In the genomic region with DNA sequence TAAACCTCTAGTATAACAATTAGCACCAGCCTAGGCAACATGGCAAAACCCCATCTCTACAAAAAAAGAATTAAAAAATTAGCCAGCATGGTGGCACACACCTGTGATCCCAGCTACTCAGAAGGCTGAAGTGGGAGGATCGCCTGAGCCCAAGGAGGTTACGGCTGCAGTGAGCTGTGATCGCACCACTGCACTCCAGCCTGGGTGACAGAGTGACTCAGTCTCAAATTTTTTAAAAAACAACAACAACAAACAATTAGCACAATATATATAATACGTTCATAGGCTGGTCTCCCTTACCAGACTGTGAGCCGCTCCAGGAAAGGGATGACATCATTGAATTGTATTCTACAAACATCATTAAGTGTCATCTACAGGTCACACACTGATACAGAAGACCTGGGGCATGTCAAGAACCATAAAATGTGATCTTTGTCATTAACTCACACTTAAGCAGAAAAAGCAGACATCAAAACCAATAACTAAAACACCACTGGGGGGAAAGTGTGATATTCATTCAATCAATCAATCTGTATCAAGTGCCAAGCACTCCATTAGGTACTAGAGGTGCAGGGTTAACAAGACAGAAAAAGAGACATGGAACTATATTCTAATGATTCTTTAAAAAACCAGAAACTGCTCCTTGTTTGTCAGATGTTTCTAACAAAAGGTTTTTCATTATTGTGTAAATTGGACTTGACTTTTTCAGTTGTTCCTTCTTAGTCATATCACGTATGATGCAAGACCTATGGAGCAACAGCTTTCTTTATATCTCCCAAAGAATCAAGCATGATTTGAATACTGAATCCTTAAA, we compare ENCODE assay signal across 10 cellular contexts. TPM values are rescaled to one million over a fixed set of nuclear protein-coding genes. Genes with fewer than 3 reads are reported as not detected.
A peak's percentile ranks its signal among the peaks of the same experiment; 100 is the strongest.
DNase-seq lines count a peak whose midpoint lies in the region; ATAC-seq and TF ChIP-seq lines count a peak whose summit lies in the region.
"Had no signal": no experiment of that assay in that cellular context is flagged by ENCODE, and none has a peak within 500 bp of the region (broad histone marks: within the 10 kb centered on the region; RNA-seq: fewer than 3 reads in every experiment).

No MANE protein-coding gene starts in this region.

- no peaks in the 10 kb centered on the region for H3K9me3 ChIP-seq in SK-N-MC (ENCODE audit: low read depth, low read length)
- H3K9me3 ChIP-seq in Karpas-422 (ENCODE audit: low read length), result no peaks in the 10 kb centered on the region

- DNase-seq in activated CD8-positive, alpha-beta T cell treated with anti-CD3 and anti-CD28 coated beads for 36 hours, result no peak
- no peak for DNase-seq in activated CD8-positive, alpha-beta T cell treated with anti-CD3 and anti-CD28 coated beads, Interleukin-2, amount 10 ng/mL, durations not matched to agents 7 days and 5 days
- no peak for DNase-seq in SK-N-MC (ENCODE audit: low read depth, low spot score)
- DNase-seq in fibroblast of peridontal ligament (ENCODE audit: extremely low read depth), result peak; percentile 87
- DNase-seq in type B pancreatic cell (ENCODE audit: extremely low spot score, unreplicated experiment), result no peak
- DNase-seq in Karpas-422, result no peak

- H3K4me1 ChIP-seq in Karpas-422 (ENCODE audit: low read length), result no peaks in the 10 kb centered on the region

- POLR2A ChIA-PET in activated CD8-positive, alpha-beta T cell treated with anti-CD3 and anti-CD28 coated beads for 36 hours (lab: Charles Lee), result interaction anchor here (2.1 kb wide), 1 partner anchor 10 kb away, joined by 10 read pairs; no protein-coding TSS in a partner anchor
- POLR2A ChIA-PET in activated CD8-positive, alpha-beta T cell treated with anti-CD3 and anti-CD28 coated beads, Interleukin-2, amount 10 ng/mL, durations not matched to agents 7 days and 5 days (lab: Charles Lee), result no interaction called here

- no peaks in the 10 kb centered on the region for H3K79me2 ChIP-seq in Karpas-422 (ENCODE audit: low read length)

- H3K27me3 ChIP-seq in Karpas-422 (ENCODE audit: low read length), result no peaks in the 10 kb centered on the region
- H3K27me3 ChIP-seq: cardiac muscle cell had no signal

- intact Hi-C loops in activated CD8-positive, alpha-beta T cell treated with anti-CD3 and anti-CD28 coated beads for 36 hours (cut with micrococcal nuclease), result no loop called here

- H3K9me2 ChIP-seq in Karpas-422 (replicated peaks; ENCODE audit: insufficient read depth, low read length), result no peaks in the 10 kb centered on the region

- no peaks in the 10 kb centered on the region for H3K27me3 Mint-ChIP-seq in activated CD8-positive, alpha-beta T cell treated with anti-CD3 and anti-CD28 coated beads for 36 hours
- no peaks in the 10 kb centered on the region for H3K27me3 Mint-ChIP-seq in activated CD8-positive, alpha-beta T cell treated with anti-CD3 and anti-CD28 coated beads, Interleukin-2, amount 10 ng/mL, durations not matched to agents 7 days and 5 days (ENCODE audit: low read depth)
- H3K27me3 Mint-ChIP-seq in type B pancreatic cell, result no peaks in the 10 kb centered on the region

- peaks cover 3% of the 10 kb centered on the region for H3K9me3 Mint-ChIP-seq in activated CD8-positive, alpha-beta T cell treated with anti-CD3 and anti-CD28 coated beads for 36 hours
- no peaks in the 10 kb centered on the region for H3K9me3 Mint-ChIP-seq in activated CD8-positive, alpha-beta T cell treated with anti-CD3 and anti-CD28 coated beads, Interleukin-2, amount 10 ng/mL, durations not matched to agents 7 days and 5 days (ENCODE audit: insufficient read depth)
- peaks cover 5% of the 10 kb centered on the region for H3K9me3 Mint-ChIP-seq in type B pancreatic cell
- H3K9me3 Mint-ChIP-seq: nephron had no signal

- H3K36me3 ChIP-seq in SK-N-MC (ENCODE audit: insufficient read depth, low read length) (no peaks in the 10 kb centered on the region; the same call in 1 of the 2 replicates), Karpas-422 (ENCODE audit: insufficient read depth, low read length) (no peaks in the 10 kb centered on the region)
- H3K36me3 ChIP-seq: cardiac muscle cell had no signal

- TF ChIP-seq CTCF in activated CD8-positive, alpha-beta T cell treated with anti-CD3 and anti-CD28 coated beads for 36 hours (IDR thresholded peaks at IDR 0.05), result no peak
- no peak for TF ChIP-seq CTCF in type B pancreatic cell (conservative IDR thresholded peaks at IDR 0.05)

- H3K4me3 ChIP-seq in SK-N-MC, result peak overlapping the region; percentile 4; the same call in 1 of the 2 replicates
- H3K4me3 ChIP-seq in Karpas-422 (ENCODE audit: low read length), result no peak overlapping the region
- H3K4me3 ChIP-seq: cardiac muscle cell had no signal

- H2AFZ ChIP-seq in Karpas-422 (ENCODE audit: low read length), result no peak overlapping the region

- ATAC-seq in activated CD8-positive, alpha-beta T cell treated with anti-CD3 and anti-CD28 coated beads for 36 hours, result no peak
- ATAC-seq in activated CD8-positive, alpha-beta T cell treated with anti-CD3 and anti-CD28 coated beads, Interleukin-2, amount 10 ng/mL, durations not matched to agents 7 days and 5 days, result no peak
- ATAC-seq in GM21526 (IDR thresholded peaks at IDR 0.05; ENCODE audit: low FRiP score, unreplicated experiment) (no peak), HG02973 (IDR thresholded peaks at IDR 0.05; ENCODE audit: unreplicated experiment) (no peak)

- no peak overlapping the region for H3K9ac ChIP-seq in SK-N-MC (ENCODE audit: insufficient read length)
- no peak overlapping the region for H3K9ac ChIP-seq in Karpas-422 (ENCODE audit: low read length)

- H3K27ac ChIP-seq in SK-N-MC (peak overlapping the region; percentile 69), Karpas-422 (ENCODE audit: low read length) (no peak overlapping the region)
- H3K27ac ChIP-seq: cardiac muscle cell had no signal

- H3K4me3 Mint-ChIP-seq in activated CD8-positive, alpha-beta T cell treated with anti-CD3 and anti-CD28 coated beads for 36 hours, result no peak overlapping the region
- no peak overlapping the region for H3K4me3 Mint-ChIP-seq in activated CD8-positive, alpha-beta T cell treated with anti-CD3 and anti-CD28 coated beads, Interleukin-2, amount 10 ng/mL, durations not matched to agents 7 days and 5 days
- H3K4me3 Mint-ChIP-seq in type B pancreatic cell, result no peak overlapping the region
- H3K4me3 Mint-ChIP-seq: nephron had no signal

- H3K4me2 ChIP-seq in Karpas-422 (ENCODE audit: low read depth, low read length, poor library complexity, severe bottlenecking), result no peak overlapping the region

- H3K36me3 Mint-ChIP-seq in activated CD8-positive, alpha-beta T cell treated with anti-CD3 and anti-CD28 coated beads for 36 hours (ENCODE audit: low read depth), result peaks cover 2% of the 10 kb centered on the region
- H3K36me3 Mint-ChIP-seq in activated CD8-positive, alpha-beta T cell treated with anti-CD3 and anti-CD28 coated beads, Interleukin-2, amount 10 ng/mL, durations not matched to agents 7 days and 5 days (ENCODE audit: low read depth), result peaks cover 16% of the 10 kb centered on the region
- H3K36me3 Mint-ChIP-seq in type B pancreatic cell, result no peaks in the 10 kb centered on the region

- no peaks in the 10 kb centered on the region for H4K20me1 ChIP-seq in Karpas-422 (ENCODE audit: insufficient read depth, low read depth, low read length)

- CTCF ChIA-PET in activated CD8-positive, alpha-beta T cell treated with anti-CD3 and anti-CD28 coated beads for 36 hours (lab: Charles Lee), result interaction anchor here (1.0 to 5.3 kb wide), 4 partner anchors 12 to 55 kb away, joined by 3 to 22 read pairs (median 4); a partner anchor contains a TSS
- CTCF ChIA-PET in activated CD8-positive, alpha-beta T cell treated with anti-CD3 and anti-CD28 coated beads, Interleukin-2, amount 10 ng/mL, durations not matched to agents 7 days and 5 days (lab: Charles Lee), result interaction anchor here (2.3 to 6.3 kb wide), 2 partner anchors 17 to 129 kb away, joined by 12 to 40 read pairs; a partner anchor contains a TSS

- H3K4me1 Mint-ChIP-seq in activated CD8-positive, alpha-beta T cell treated with anti-CD3 and anti-CD28 coated beads for 36 hours (ENCODE audit: low read depth), result peaks cover 28% of the 10 kb centered on the region
- H3K4me1 Mint-ChIP-seq in activated CD8-positive, alpha-beta T cell treated with anti-CD3 and anti-CD28 coated beads, Interleukin-2, amount 10 ng/mL, durations not matched to agents 7 days and 5 days (ENCODE audit: low read depth), result peaks cover 9% of the 10 kb centered on the region
- peaks cover 6% of the 10 kb centered on the region for H3K4me1 Mint-ChIP-seq in type B pancreatic cell (ENCODE audit: unreplicated experiment)

- H3K27ac Mint-ChIP-seq in activated CD8-positive, alpha-beta T cell treated with anti-CD3 and anti-CD28 coated beads for 36 hours, result peak overlapping the region; percentile 60
- H3K27ac Mint-ChIP-seq in activated CD8-positive, alpha-beta T cell treated with anti-CD3 and anti-CD28 coated beads, Interleukin-2, amount 10 ng/mL, durations not matched to agents 7 days and 5 days, result no peak overlapping the region
- peak overlapping the region; percentile 53 for H3K27ac Mint-ChIP-seq in type B pancreatic cell

RNA-seq across cellular contexts. Expression of a gene that starts 17.8 kb away (rescaled TPM):
- total RNA-seq in activated CD8-positive, alpha-beta T cell treated with anti-CD3 and anti-CD28 coated beads for 36 hours, result 1 to 10 TPM; 4.4 to 4.6 TPM
- 10 to 100 TPM; 15.0 to 15.1 TPM for total RNA-seq in activated CD8-positive, alpha-beta T cell treated with anti-CD3 and anti-CD28 coated beads, Interleukin-2, amount 10 ng/mL, durations not matched to agents 7 days and 5 days
- 4.7 and 9.9 TPM in 2 replicates for total RNA-seq in type B pancreatic cell (ENCODE audit: low replicate concordance)
- 1.0 and 1.1 TPM in 2 replicates for total RNA-seq in Karpas-422 (2014; rRNA removed; shearing (Covaris generic); ENCODE audit: low replicate concordance)

RNA-seq across cellular contexts. Expression of a gene that starts 48.0 kb away (rescaled TPM):
- 1 to 10 TPM; 4.5 to 6.0 TPM for total RNA-seq in activated CD8-positive, alpha-beta T cell treated with anti-CD3 and anti-CD28 coated beads for 36 hours
- total RNA-seq in activated CD8-positive, alpha-beta T cell treated with anti-CD3 and anti-CD28 coated beads, Interleukin-2, amount 10 ng/mL, durations not matched to agents 7 days and 5 days, result 1 to 10 TPM; 2.5 to 3.3 TPM
- 5.4 and 7.1 TPM in 2 replicates for total RNA-seq in type B pancreatic cell (ENCODE audit: low replicate concordance)
- total RNA-seq in Karpas-422 (2014; rRNA removed; shearing (Covaris generic); ENCODE audit: low replicate concordance), result 13.6 and 18.0 TPM in 2 replicates
